Comparison of ENCODE assay signal across 8 cellular contexts in genomic region chr6:163415620-163416379, GRCh38. TPM values are rescaled to one million over a fixed set of nuclear protein-coding genes. Genes with fewer than 3 reads are reported as not detected.
A peak's percentile ranks its signal among the peaks of the same experiment; 100 is the strongest.
DNase-seq lines count a peak whose midpoint lies in the region; ATAC-seq and TF ChIP-seq lines count a peak whose summit lies in the region.

No MANE protein-coding gene starts in this region.

- H3K79me2 ChIP-seq in H9 (ENCODE audit: insufficient read depth, low read length) = peaks cover 24% of the 10 kb centered on the region

- H2BK120ac ChIP-seq in H9 (ENCODE audit: low read depth, low read length, poor library complexity, severe bottlenecking) = no peak overlapping the region

- H3K18ac ChIP-seq in H9 (ENCODE audit: insufficient read length, low read depth, low read length) = no peak overlapping the region

- H3K23ac ChIP-seq in H9 (ENCODE audit: insufficient read length, low read depth, low read length) = no peak overlapping the region

- H3K27ac ChIP-seq in H9 (ENCODE audit: insufficient read length, low read depth, low read length) = no peak overlapping the region
- H3K27ac ChIP-seq in adrenal gland = peak overlapping the region; percentile 75 to 98 (median 96)
- H3K27ac ChIP-seq in right cardiac atrium (ENCODE audit: low read length) = peak overlapping the region; percentile 98
- H3K27ac ChIP-seq in sigmoid colon = peak overlapping the region; percentile 92 to 100 (median 99)

- peak overlapping the region; percentile 86 to 93 for H3K4me3 Mint-ChIP-seq in H9

- no peak overlapping the region for H3T11ph ChIP-seq in H9 (ENCODE audit: low read length)

- no CpG with 5 or more reads among the region's 57 CpGs for WGBS in H9 (ENCODE audit: extremely low coverage, insufficient read length, low lambda C conversion rate)
- WGBS in adrenal gland, 4 donors = 0 to 1% (median 0%) methylated on average over 26 to 57 of the region's 57 CpGs
- under 1% methylated on average over 57 of the region's 57 CpGs for WGBS in right cardiac atrium
- WGBS in sigmoid colon, 2 donors = 1 to 5% methylated on average over 57 of the region's 57 CpGs

- no peaks in the 10 kb centered on the region for H3K27me3 Mint-ChIP-seq in H9 (ENCODE audit: low read depth)

- no peak overlapping the region for H4K5ac ChIP-seq in H9 (ENCODE audit: insufficient read length, low read depth, low read length)

- H3K4me1 Mint-ChIP-seq in H9 = peaks cover 46 to 49% of the 10 kb centered on the region in 2 experiments

- H3K27ac Mint-ChIP-seq in H9 = peak overlapping the region; percentile 44 to 92 (median 89); a peak in 6 of 7 replicates

- no peaks in the 10 kb centered on the region; a peak in 1 of 5 replicates for H3K9me3 Mint-ChIP-seq in H9

- H3K14ac ChIP-seq in H9 (ENCODE audit: insufficient read depth, low read length) = peak overlapping the region; percentile 39; the same call in 1 of the 2 replicates

- intact Hi-C loops in adrenal gland (cut with DNase I) = loop anchor here in 1 of 2 donors (10.0 kb wide), 1 partner anchor 231 kb away; no protein-coding TSS in a partner anchor
- intact Hi-C loops in right cardiac atrium (cut with DNase I) = loop anchor here (5.0 to 10.0 kb wide), 6 partner anchors 81 to 692 kb away; no protein-coding TSS in a partner anchor
- intact Hi-C loops in sigmoid colon (cut with DNase I) = loop anchor here (2.0 to 10.0 kb wide), 3 partner anchors 235 to 561 kb away; no protein-coding TSS in a partner anchor

- ATAC-seq in right cardiac atrium = no peak
- ATAC-seq in HG03469 (IDR thresholded peaks at IDR 0.05; ENCODE audit: unreplicated experiment) = no peak
- no peak for ATAC-seq in GM19023 (IDR thresholded peaks at IDR 0.05; ENCODE audit: unreplicated experiment)

- H3K4ac ChIP-seq in H9 (ENCODE audit: low read depth, low read length) = no peak overlapping the region

- H3K36me3 Mint-ChIP-seq in H9 (ENCODE audit: insufficient read depth in 1 of 3, low read depth in 3 of 3) = peaks cover 2 to 13% (median 6%) of the 10 kb centered on the region in 3 experiments; a peak in 4 of 7 replicates

- H4K8ac ChIP-seq in H9 (replicated peaks; ENCODE audit: insufficient read length, low read depth, low read length) = no peak overlapping the region

- H3K4me1 ChIP-seq in H9 (ENCODE audit: insufficient read depth, low read length) (peaks cover 2% of the 10 kb centered on the region; the same call in 1 of the 2 replicates), adrenal gland (replicated peaks in 1 of 2) (peaks cover 20 to 45% of the 10 kb centered on the region in 2 donors), right cardiac atrium (ENCODE audit: control insufficient read depth, insufficient read depth, low read length) (no peaks in the 10 kb centered on the region), sigmoid colon (peaks cover 0 to 47% (median 35%) of the 10 kb centered on the region in 4 donors)

- no peaks in the 10 kb centered on the region for H4K20me1 ChIP-seq in H9 (ENCODE audit: control insufficient read depth, insufficient read depth, insufficient read length)

- H3K9me3 ChIP-seq in H9 (ENCODE audit: control insufficient read depth, low read depth, low read length) (no peaks in the 10 kb centered on the region), adrenal gland (replicated peaks in 1 of 3) (no peaks in the 10 kb centered on the region), right cardiac atrium (ENCODE audit: control insufficient read depth, low read length) (no peaks in the 10 kb centered on the region), sigmoid colon (no peaks in the 10 kb centered on the region)

- H3K36me3 ChIP-seq in adrenal gland (replicated peaks in 1 of 2) = no peaks in the 10 kb centered on the region
- H3K36me3 ChIP-seq in sigmoid colon = no peaks in the 10 kb centered on the region

- peak overlapping the region; percentile 84 for H3K9ac ChIP-seq in H9 (ENCODE audit: extremely low read depth, insufficient read length, low read length)

- H2AK5ac ChIP-seq in H9 (ENCODE audit: insufficient read length, low read length) = no peak overlapping the region

- no peak overlapping the region for H2BK20ac ChIP-seq in H9 (ENCODE audit: low read depth, low read length, poor library complexity, severe bottlenecking)

- H3K4me3 ChIP-seq in adrenal gland (peak overlapping the region; percentile 57 to 99 (median 82)), right cardiac atrium (ENCODE audit: low read length) (peak overlapping the region; percentile 100), sigmoid colon (peak overlapping the region; percentile 75 to 100 (median 96))

- H3K23me2 ChIP-seq in H9 (ENCODE audit: insufficient read length, low read depth, low read length, poor library complexity, severe bottlenecking) = peaks cover 9% of the 10 kb centered on the region

- TF ChIP-seq CTCF in H9 (conservative IDR thresholded peaks at IDR 0.05) (no peak), adrenal gland (IDR thresholded peaks at IDR 0.05) (peak in 1 of 6 experiments; percentile 1), sigmoid colon (IDR thresholded peaks at IDR 0.05) (no peak)

- peak overlapping the region; percentile 95 for H3K4me2 ChIP-seq in H9 (ENCODE audit: insufficient read depth, insufficient read length, low read length)

- H3K27me3 ChIP-seq in H9 (ENCODE audit: insufficient read depth, low read length) (no peaks in the 10 kb centered on the region), adrenal gland (no peaks in the 10 kb centered on the region), right cardiac atrium (ENCODE audit: control insufficient read depth, insufficient read depth) (no peaks in the 10 kb centered on the region), sigmoid colon (no peaks in the 10 kb centered on the region)

- no peak overlapping the region for H3K56ac ChIP-seq in H9 (ENCODE audit: insufficient read length, low read depth, low read length)

- no peak overlapping the region for H2AFZ ChIP-seq in H9 (ENCODE audit: low read length)

- H4K91ac ChIP-seq in H9 (ENCODE audit: insufficient read length, low read depth, low read length) = no peak overlapping the region

- DNase-seq in COLO668 (lab: John Stamatoyannopoulos, UW; ENCODE audit: unreplicated experiment) = peak; percentile 27
- DNase-seq in H9 = no peak
- peak; percentile 79 for DNase-seq in RPMI8226
- DNase-seq in adrenal gland = peak; percentile 47 to 71 (median 65)
- DNase-seq in right cardiac atrium = peak; percentile 49 to 76 (median 74)
- DNase-seq in sigmoid colon = peak; percentile 80

- no peak overlapping the region for H2BK5ac ChIP-seq in H9 (ENCODE audit: insufficient read length, low read length)

- H3K79me1 ChIP-seq in H9 (ENCODE audit: insufficient read depth, low read depth, low read length, poor library complexity, severe bottlenecking) = no peaks in the 10 kb centered on the region

- TF ChIP-seq EP300 in sigmoid colon (IDR thresholded peaks at IDR 0.05) = no peak

- no peak overlapping the region for H2BK15ac ChIP-seq in H9 (ENCODE audit: low read depth, low read length)

- TF ChIP-seq POLR2A in adrenal gland (IDR thresholded peaks at IDR 0.05) (peak in 1 of 2 donors; percentile 35), sigmoid colon (IDR thresholded peaks at IDR 0.05) (no peak)

- H2BK12ac ChIP-seq in H9 (ENCODE audit: insufficient read length, low read depth, low read length) = no peak overlapping the region

RNA-seq across cellular contexts. Expression of gene QKI, which starts 1.3 kb away (rescaled TPM):
- total RNA-seq in H9 (2021) (176 TPM in 2 replicates), adrenal gland (100 to 1,000 TPM; 107 to 207 (median 153) TPM), right cardiac atrium (100 to 1,000 TPM; 373 to 415 (median 375) TPM), sigmoid colon (100 to 1,000 TPM; 139 to 146 (median 142) TPM)
- polyA plus RNA-seq in adrenal gland (10 to 100 TPM; 10.3 to 89.5 (median 24.8) TPM), right cardiac atrium (100 TPM), sigmoid colon (10 to 100 TPM in 2 of 3 donors, 1 to 10 TPM in 1; 9.2 to 19.2 (median 14.4) TPM)
